In genomic region chr12:45354399-45354798, GRCh38 we compare ENCODE assay signal across 13 cellular contexts.
A peak's percentile ranks its signal among the peaks of the same experiment; 100 is the strongest.
DNase-seq lines count a peak whose midpoint lies in the region; ATAC-seq and TF ChIP-seq lines count a peak whose summit lies in the region.
"Had no signal": no experiment of that assay in that cellular context is flagged by ENCODE, and none has a peak within 500 bp of the region (broad histone marks: within the 10 kb centered on the region; RNA-seq: fewer than 3 reads in every experiment).

No MANE protein-coding gene starts in this region.

- H3K4me1 ChIP-seq in esophagus muscularis mucosa (peaks cover 20 to 76% (median 67%) of the 10 kb centered on the region in 4 donors), colonic mucosa (no peaks in the 10 kb centered on the region)

- POLR2A ChIA-PET in activated naive CD8-positive, alpha-beta T cell treated with anti-CD3 and anti-CD28 coated beads, Interleukin-2, amount 10 ng/mL, durations not matched to agents 7 days and 5 days (lab: Charles Lee), result no interaction called here

- no peak overlapping the region for H3K9ac ChIP-seq in colonic mucosa (ENCODE audit: low read depth in 2 of 2, low read length in 2 of 2)

- H3K27ac ChIP-seq in esophagus muscularis mucosa (replicated peaks in 1 of 4) (peak overlapping the region in 2 of 4 donors; percentile 73 to 79), colonic mucosa (no peak overlapping the region)
- H3K27ac ChIP-seq: heart left ventricle had no signal

- H3K27me3 Mint-ChIP-seq in activated naive CD8-positive, alpha-beta T cell treated with anti-CD3 and anti-CD28 coated beads, Interleukin-2, amount 10 ng/mL, durations not matched to agents 7 days and 5 days, result no peaks in the 10 kb centered on the region
- no peaks in the 10 kb centered on the region for H3K27me3 Mint-ChIP-seq in activated naive CD8-positive, alpha-beta T cell treated with anti-CD3 and anti-CD28 coated beads for 36 hours
- H3K27me3 Mint-ChIP-seq: B cell had no signal

- peaks cover 42% of the 10 kb centered on the region for H3K36me3 Mint-ChIP-seq in activated naive CD8-positive, alpha-beta T cell treated with anti-CD3 and anti-CD28 coated beads, Interleukin-2, amount 10 ng/mL, durations not matched to agents 7 days and 5 days
- H3K36me3 Mint-ChIP-seq in activated naive CD8-positive, alpha-beta T cell treated with anti-CD3 and anti-CD28 coated beads for 36 hours, result peaks cover 33% of the 10 kb centered on the region
- peaks cover 50% of the 10 kb centered on the region for H3K36me3 Mint-ChIP-seq in stimulated activated effector memory CD8-positive, alpha-beta T cell treated with anti-CD3 and anti-CD28 coated beads, Interleukin-12 subunit alpha, Interleukin-12 subunit beta, amount 100 ng/mL, for 72 hours

- no peak overlapping the region for H3K27ac Mint-ChIP-seq in activated naive CD8-positive, alpha-beta T cell treated with anti-CD3 and anti-CD28 coated beads, Interleukin-2, amount 10 ng/mL, durations not matched to agents 7 days and 5 days
- H3K27ac Mint-ChIP-seq in activated naive CD8-positive, alpha-beta T cell treated with anti-CD3 and anti-CD28 coated beads for 36 hours, result no peak overlapping the region
- peak overlapping the region; percentile 1 for H3K27ac Mint-ChIP-seq in stimulated activated effector memory CD8-positive, alpha-beta T cell treated with anti-CD3 and anti-CD28 coated beads, Interleukin-12 subunit alpha, Interleukin-12 subunit beta, amount 100 ng/mL, for 72 hours
- H3K27ac Mint-ChIP-seq: B cell had no signal

- H3K36me3 ChIP-seq in esophagus muscularis mucosa (peaks cover 10 to 27% (median 18%) of the 10 kb centered on the region in 4 donors), colonic mucosa (no peaks in the 10 kb centered on the region)
- H3K36me3 ChIP-seq: ovary had no signal

- TF ChIP-seq POLR2A in esophagus muscularis mucosa (IDR thresholded peaks at IDR 0.05; ENCODE audit: low read depth), result no peak

- DNase-seq in activated naive CD8-positive, alpha-beta T cell treated with anti-CD3 and anti-CD28 coated beads, Interleukin-2, amount 10 ng/mL, durations not matched to agents 7 days and 5 days, result no peak
- DNase-seq in activated naive CD8-positive, alpha-beta T cell treated with anti-CD3 and anti-CD28 coated beads for 36 hours, result no peak
- peak; percentile 3 for DNase-seq in NAMALWA (ENCODE audit: low spot score)
- no peak for DNase-seq in stimulated activated effector memory CD8-positive, alpha-beta T cell treated with anti-CD3 and anti-CD28 coated beads, Interleukin-12 subunit alpha, Interleukin-12 subunit beta, amount 100 ng/mL, for 72 hours (ENCODE audit: low spot score in 2 of 2)
- no peak for DNase-seq in esophagus muscularis mucosa (ENCODE audit: extremely low spot score)
- DNase-seq in CD1c-positive myeloid dendritic cell (ENCODE audit: extremely low spot score), result no peak
- no peak for DNase-seq in colonic mucosa
- DNase-seq: H7, heart left ventricle, NCI-H510A, ovary had no signal

- intact Hi-C loops in esophagus muscularis mucosa (cut with DNase I) (loop anchor here (10.0 kb wide), 1 partner anchor 140 kb away; the partner anchor contains the start of gene ANO6), colonic mucosa (cut with DNase I) (no loop called here)

- peaks cover 8% of the 10 kb centered on the region for H3K4me1 Mint-ChIP-seq in activated naive CD8-positive, alpha-beta T cell treated with anti-CD3 and anti-CD28 coated beads, Interleukin-2, amount 10 ng/mL, durations not matched to agents 7 days and 5 days
- H3K4me1 Mint-ChIP-seq in activated naive CD8-positive, alpha-beta T cell treated with anti-CD3 and anti-CD28 coated beads for 36 hours, result no peaks in the 10 kb centered on the region
- H3K4me1 Mint-ChIP-seq in stimulated activated effector memory CD8-positive, alpha-beta T cell treated with anti-CD3 and anti-CD28 coated beads, Interleukin-12 subunit alpha, Interleukin-12 subunit beta, amount 100 ng/mL, for 72 hours, result peaks cover 11% of the 10 kb centered on the region
- H3K4me1 Mint-ChIP-seq: B cell had no signal

- H3K9me3 ChIP-seq in esophagus muscularis mucosa (no peaks in the 10 kb centered on the region), colonic mucosa (no peaks in the 10 kb centered on the region)
- H3K9me3 ChIP-seq: heart left ventricle, ovary had no signal

- TF ChIP-seq CTCF in esophagus muscularis mucosa (IDR thresholded peaks at IDR 0.05), result no peak
- TF ChIP-seq CTCF in colonic mucosa (IDR thresholded peaks at IDR 0.05), result no peak

- peak; percentile 33 for ATAC-seq in activated naive CD8-positive, alpha-beta T cell treated with anti-CD3 and anti-CD28 coated beads, Interleukin-2, amount 10 ng/mL, durations not matched to agents 7 days and 5 days (ENCODE audit: low read depth)
- ATAC-seq in HG02623 (IDR thresholded peaks at IDR 0.05; ENCODE audit: unreplicated experiment), result peak; percentile 93
- no peak for ATAC-seq in stimulated activated effector memory CD8-positive, alpha-beta T cell treated with anti-CD3 and anti-CD28 coated beads, Interleukin-12 subunit alpha, Interleukin-12 subunit beta, amount 100 ng/mL, for 72 hours
- ATAC-seq: heart left ventricle had no signal

- no peak for TF ChIP-seq EP300 in esophagus muscularis mucosa (IDR thresholded peaks at IDR 0.05)

- no peak overlapping the region for H3K4me3 Mint-ChIP-seq in activated naive CD8-positive, alpha-beta T cell treated with anti-CD3 and anti-CD28 coated beads, Interleukin-2, amount 10 ng/mL, durations not matched to agents 7 days and 5 days
- no peak overlapping the region for H3K4me3 Mint-ChIP-seq in activated naive CD8-positive, alpha-beta T cell treated with anti-CD3 and anti-CD28 coated beads for 36 hours
- no peak overlapping the region for H3K4me3 Mint-ChIP-seq in stimulated activated effector memory CD8-positive, alpha-beta T cell treated with anti-CD3 and anti-CD28 coated beads, Interleukin-12 subunit alpha, Interleukin-12 subunit beta, amount 100 ng/mL, for 72 hours
- H3K4me3 Mint-ChIP-seq: B cell had no signal

- peaks cover 5% of the 10 kb centered on the region for H3K9me3 Mint-ChIP-seq in activated naive CD8-positive, alpha-beta T cell treated with anti-CD3 and anti-CD28 coated beads, Interleukin-2, amount 10 ng/mL, durations not matched to agents 7 days and 5 days
- no peaks in the 10 kb centered on the region for H3K9me3 Mint-ChIP-seq in activated naive CD8-positive, alpha-beta T cell treated with anti-CD3 and anti-CD28 coated beads for 36 hours
- H3K9me3 Mint-ChIP-seq in stimulated activated effector memory CD8-positive, alpha-beta T cell treated with anti-CD3 and anti-CD28 coated beads, Interleukin-12 subunit alpha, Interleukin-12 subunit beta, amount 100 ng/mL, for 72 hours, result no peaks in the 10 kb centered on the region

- H3K4me3 ChIP-seq in esophagus muscularis mucosa, result no peak overlapping the region
- H3K4me3 ChIP-seq in colonic mucosa, result no peak overlapping the region
- H3K4me3 ChIP-seq: heart left ventricle, ovary had no signal

- H3K27me3 ChIP-seq in esophagus muscularis mucosa, result no peaks in the 10 kb centered on the region
- H3K27me3 ChIP-seq in colonic mucosa, result no peaks in the 10 kb centered on the region
- H3K27me3 ChIP-seq: heart left ventricle, ovary had no signal
